In the genomic region with DNA sequence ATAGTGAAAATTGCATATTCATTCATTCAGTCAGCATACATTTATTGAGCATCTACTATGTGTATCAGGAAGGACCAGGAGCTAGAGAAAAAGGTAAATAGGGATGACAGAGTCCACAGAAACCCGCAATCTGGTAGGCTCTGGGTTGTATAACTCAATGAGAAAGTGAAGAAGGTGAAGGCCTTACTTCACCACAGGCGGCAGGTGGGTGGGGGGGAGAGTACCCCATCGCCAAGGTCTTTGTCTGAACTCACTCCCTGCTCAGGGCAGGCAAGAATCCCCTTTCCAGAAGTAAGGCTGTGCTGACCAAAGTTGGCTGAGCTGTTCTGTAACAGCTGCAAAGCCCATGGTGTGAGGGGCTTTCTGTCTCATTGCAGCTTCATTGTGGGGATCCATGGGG, we compare ENCODE assay signal across 17 cellular contexts.
DNase-seq lines count a peak whose midpoint lies in the region; ATAC-seq and TF ChIP-seq lines count a peak whose summit lies in the region.
"Had no signal": no experiment of that assay in that cellular context is flagged by ENCODE, and none has a peak within 500 bp of the region (broad histone marks: within the 10 kb centered on the region; RNA-seq: fewer than 3 reads in every experiment).

No MANE protein-coding gene starts in this region.

- TF ChIP-seq CTCF in Caco-2 (IDR thresholded peaks at IDR 0.05; ENCODE audit: insufficient read depth in 1 of 2, low read depth in 1 of 2, low read length in 1 of 2, severe bottlenecking in 1 of 2, unreplicated experiment in 1 of 2) (no peak), WTC11 (IDR thresholded peaks at IDR 0.05) (no peak), esophagus muscularis mucosa (IDR thresholded peaks at IDR 0.05) (no peak), osteocyte (IDR thresholded peaks at IDR 0.05) (no peak)

- H3K27ac ChIP-seq in esophagus muscularis mucosa (replicated peaks in 1 of 4): no peak overlapping the region
- H3K27ac ChIP-seq: BLaER1 treated with 17β-estradiol and CSF1 and Interleukin-3, amounts not matched to agents 10 nM and 100 nM had no signal

- no TSS peak for BruUV-seq in Caco-2 (replicated peaks; lab: Mats Ljungman, UMichigan)

- H3K9me3 Mint-ChIP-seq in Caco-2 (ENCODE audit: unreplicated experiment) (peaks cover 34% of the 10 kb centered on the region), WTC11 (peaks cover 37% of the 10 kb centered on the region), osteocyte (ENCODE audit: unreplicated experiment) (peaks cover 9% of the 10 kb centered on the region)
- H3K9me3 Mint-ChIP-seq: CD4-positive, CD25-positive, alpha-beta regulatory T cell had no signal

- no peak overlapping the region for H3K4me3 Mint-ChIP-seq in Caco-2 (ENCODE audit: unreplicated experiment)
- no peak overlapping the region for H3K4me3 Mint-ChIP-seq in WTC11
- H3K4me3 Mint-ChIP-seq in osteocyte (ENCODE audit: unreplicated experiment): no peak overlapping the region
- H3K4me3 Mint-ChIP-seq: CD4-positive, CD25-positive, alpha-beta regulatory T cell; GM23338; H9 had no signal

- 98% methylated on average over 3 of the region's 3 CpGs for WGBS in esophagus muscularis mucosa

- TF ChIP-seq EP300 in esophagus muscularis mucosa (IDR thresholded peaks at IDR 0.05): no peak

- intact Hi-C loops in Caco-2 (cut with micrococcal nuclease; ENCODE audit: unreplicated experiment): no loop called here
- intact Hi-C loops in esophagus muscularis mucosa (cut with DNase I): no loop called here

- H3K27ac Mint-ChIP-seq in Caco-2 (ENCODE audit: unreplicated experiment) (peak overlapping the region; percentile 69), WTC11 (peak overlapping the region; percentile 78), osteocyte (ENCODE audit: unreplicated experiment) (no peak overlapping the region)
- H3K27ac Mint-ChIP-seq: CD4-positive, CD25-positive, alpha-beta regulatory T cell; GM23338; H9 had no signal

- ATAC-seq in WTC11 (no peak), GM18858 (IDR thresholded peaks at IDR 0.05; ENCODE audit: unreplicated experiment) (no peak), HG02973 (IDR thresholded peaks at IDR 0.05; ENCODE audit: unreplicated experiment) (no peak), HG02763 (IDR thresholded peaks at IDR 0.05; ENCODE audit: unreplicated experiment) (no peak)
- ATAC-seq: GM12878, GM23338 had no signal

- TF ChIP-seq POLR2A in esophagus muscularis mucosa (IDR thresholded peaks at IDR 0.05; ENCODE audit: low read depth): no peak

- H3K4me1 Mint-ChIP-seq in Caco-2 (ENCODE audit: low read depth, unreplicated experiment) (peaks cover 53% of the 10 kb centered on the region), WTC11 (peaks cover 32% of the 10 kb centered on the region), osteocyte (ENCODE audit: unreplicated experiment) (peaks cover 12% of the 10 kb centered on the region)
- H3K4me1 Mint-ChIP-seq: CD4-positive, CD25-positive, alpha-beta regulatory T cell had no signal

- DNase-seq in Caco-2: peak in 1 of 2 experiments; percentile 22
- DNase-seq in WTC11 (ENCODE audit: low spot score): no peak
- DNase-seq in esophagus muscularis mucosa (ENCODE audit: extremely low spot score): peak; percentile 77
- DNase-seq in osteocyte (ENCODE audit: extremely low spot score, unreplicated experiment): peak; percentile 46
- DNase-seq: 8988T; Calu3; CD4-positive, CD25-positive, alpha-beta regulatory T cell; DMS79; H9; IMR-90; KBM-7 had no signal

- POLR2A ChIA-PET in Caco-2 (lab: Charles Lee) (no interaction called here), WTC11 (lab: Charles Lee) (no interaction called here)

- peaks cover 27% of the 10 kb centered on the region for H3K36me3 Mint-ChIP-seq in Caco-2 (ENCODE audit: insufficient read depth, unreplicated experiment)
- peaks cover 14% of the 10 kb centered on the region; the same call in 1 of the 2 replicates for H3K36me3 Mint-ChIP-seq in WTC11
- H3K36me3 Mint-ChIP-seq in osteocyte (ENCODE audit: unreplicated experiment): no peaks in the 10 kb centered on the region

- H3K9me3 ChIP-seq in Caco-2 (peaks cover 19% of the 10 kb centered on the region), esophagus muscularis mucosa (no peaks in the 10 kb centered on the region)

- H3K27me3 Mint-ChIP-seq in Caco-2 (ENCODE audit: insufficient read depth, unreplicated experiment) (no peaks in the 10 kb centered on the region), WTC11 (ENCODE audit: low read depth) (peaks cover 30% of the 10 kb centered on the region), osteocyte (ENCODE audit: unreplicated experiment) (no peaks in the 10 kb centered on the region)

- H3K4me3 ChIP-seq in Caco-2 (ENCODE audit: low read depth, low read length): no peak overlapping the region
- H3K4me3 ChIP-seq in esophagus muscularis mucosa: no peak overlapping the region
- H3K4me3 ChIP-seq: BLaER1 treated with 17β-estradiol and CSF1 and Interleukin-3, amounts not matched to agents 10 nM and 100 nM; GM12878; GM23338 had no signal

- H3K4me1 ChIP-seq in Caco-2 (peaks cover 39% of the 10 kb centered on the region), esophagus muscularis mucosa (peaks cover 2 to 6% (median 4%) of the 10 kb centered on the region in 4 donors)

- no peaks in the 10 kb centered on the region for H3K36me3 ChIP-seq in Caco-2 (ENCODE audit: control insufficient read depth, insufficient read depth, low read length)
- H3K36me3 ChIP-seq in esophagus muscularis mucosa: no peaks in the 10 kb centered on the region
- H3K36me3 ChIP-seq: BLaER1 treated with 17β-estradiol and CSF1 and Interleukin-3, amounts not matched to agents 10 nM and 100 nM had no signal

- H3K27me3 ChIP-seq in Caco-2 (replicated peaks; ENCODE audit: control insufficient read depth, insufficient read depth, low read length) (no peaks in the 10 kb centered on the region), esophagus muscularis mucosa (peaks cover 0 to 26% (median 0%) of the 10 kb centered on the region in 4 donors)
- H3K27me3 ChIP-seq: BLaER1 treated with 17β-estradiol and CSF1 and Interleukin-3, amounts not matched to agents 10 nM and 100 nM had no signal

- CTCF ChIA-PET in Caco-2 (lab: Charles Lee) (no interaction called here), WTC11 (lab: Charles Lee) (no interaction called here)

TF ChIP-seq in WTC11, 78 proteins besides CTCF, POLR2A, EP300 and RAD21 (continues in another document):
- TF ChIP-seq MXD4 (CRISPR knock-in tag; IDR thresholded peaks at IDR 0.05; ENCODE audit: borderline replicate concordance) (no peak), NR2C2 (CRISPR knock-in tag; IDR thresholded peaks at IDR 0.05) (no peak), SP1 (CRISPR knock-in tag; conservative IDR thresholded peaks at IDR 0.05) (no peak), GABPB1 (CRISPR knock-in tag; IDR thresholded peaks at IDR 0.05) (no peak), NFE2L1 (CRISPR knock-in tag; IDR thresholded peaks at IDR 0.05) (no peak)
- TF ChIP-seq, protein P1, sequence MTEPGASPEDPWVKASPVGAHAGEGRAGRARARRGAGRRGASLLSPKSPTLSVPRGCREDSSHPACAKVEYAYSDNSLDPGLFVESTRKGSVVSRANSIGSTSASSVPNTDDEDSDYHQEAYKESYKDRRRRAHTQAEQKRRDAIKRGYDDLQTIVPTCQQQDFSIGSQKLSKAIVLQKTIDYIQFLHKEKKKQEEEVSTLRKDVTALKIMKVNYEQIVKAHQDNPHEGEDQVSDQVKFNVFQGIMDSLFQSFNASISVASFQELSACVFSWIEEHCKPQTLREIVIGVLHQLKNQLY (CRISPR knock-in tag; IDR thresholded peaks at IDR 0.05): no peak
- TF ChIP-seq, protein P2, sequence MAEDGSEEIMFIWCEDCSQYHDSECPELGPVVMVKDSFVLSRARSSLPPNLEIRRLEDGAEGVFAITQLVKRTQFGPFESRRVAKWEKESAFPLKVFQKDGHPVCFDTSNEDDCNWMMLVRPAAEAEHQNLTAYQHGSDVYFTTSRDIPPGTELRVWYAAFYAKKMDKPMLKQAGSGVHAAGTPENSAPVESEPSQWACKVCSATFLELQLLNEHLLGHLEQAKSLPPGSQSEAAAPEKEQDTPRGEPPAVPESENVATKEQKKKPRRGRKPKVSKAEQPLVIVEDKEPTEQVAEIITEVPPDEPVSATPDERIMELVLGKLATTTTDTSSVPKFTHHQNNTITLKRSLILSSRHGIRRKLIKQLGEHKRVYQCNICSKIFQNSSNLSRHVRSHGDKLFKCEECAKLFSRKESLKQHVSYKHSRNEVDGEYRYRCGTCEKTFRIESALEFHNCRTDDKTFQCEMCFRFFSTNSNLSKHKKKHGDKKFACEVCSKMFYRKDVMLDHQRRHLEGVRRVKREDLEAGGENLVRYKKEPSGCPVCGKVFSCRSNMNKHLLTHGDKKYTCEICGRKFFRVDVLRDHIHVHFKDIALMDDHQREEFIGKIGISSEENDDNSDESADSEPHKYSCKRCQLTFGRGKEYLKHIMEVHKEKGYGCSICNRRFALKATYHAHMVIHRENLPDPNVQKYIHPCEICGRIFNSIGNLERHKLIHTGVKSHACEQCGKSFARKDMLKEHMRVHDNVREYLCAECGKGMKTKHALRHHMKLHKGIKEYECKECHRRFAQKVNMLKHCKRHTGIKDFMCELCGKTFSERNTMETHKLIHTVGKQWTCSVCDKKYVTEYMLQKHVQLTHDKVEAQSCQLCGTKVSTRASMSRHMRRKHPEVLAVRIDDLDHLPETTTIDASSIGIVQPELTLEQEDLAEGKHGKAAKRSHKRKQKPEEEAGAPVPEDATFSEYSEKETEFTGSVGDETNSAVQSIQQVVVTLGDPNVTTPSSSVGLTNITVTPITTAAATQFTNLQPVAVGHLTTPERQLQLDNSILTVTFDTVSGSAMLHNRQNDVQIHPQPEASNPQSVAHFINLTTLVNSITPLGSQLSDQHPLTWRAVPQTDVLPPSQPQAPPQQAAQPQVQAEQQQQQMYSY (CRISPR knock-in tag; IDR thresholded peaks at IDR 0.05): no peak
- TF ChIP-seq, protein P3, sequence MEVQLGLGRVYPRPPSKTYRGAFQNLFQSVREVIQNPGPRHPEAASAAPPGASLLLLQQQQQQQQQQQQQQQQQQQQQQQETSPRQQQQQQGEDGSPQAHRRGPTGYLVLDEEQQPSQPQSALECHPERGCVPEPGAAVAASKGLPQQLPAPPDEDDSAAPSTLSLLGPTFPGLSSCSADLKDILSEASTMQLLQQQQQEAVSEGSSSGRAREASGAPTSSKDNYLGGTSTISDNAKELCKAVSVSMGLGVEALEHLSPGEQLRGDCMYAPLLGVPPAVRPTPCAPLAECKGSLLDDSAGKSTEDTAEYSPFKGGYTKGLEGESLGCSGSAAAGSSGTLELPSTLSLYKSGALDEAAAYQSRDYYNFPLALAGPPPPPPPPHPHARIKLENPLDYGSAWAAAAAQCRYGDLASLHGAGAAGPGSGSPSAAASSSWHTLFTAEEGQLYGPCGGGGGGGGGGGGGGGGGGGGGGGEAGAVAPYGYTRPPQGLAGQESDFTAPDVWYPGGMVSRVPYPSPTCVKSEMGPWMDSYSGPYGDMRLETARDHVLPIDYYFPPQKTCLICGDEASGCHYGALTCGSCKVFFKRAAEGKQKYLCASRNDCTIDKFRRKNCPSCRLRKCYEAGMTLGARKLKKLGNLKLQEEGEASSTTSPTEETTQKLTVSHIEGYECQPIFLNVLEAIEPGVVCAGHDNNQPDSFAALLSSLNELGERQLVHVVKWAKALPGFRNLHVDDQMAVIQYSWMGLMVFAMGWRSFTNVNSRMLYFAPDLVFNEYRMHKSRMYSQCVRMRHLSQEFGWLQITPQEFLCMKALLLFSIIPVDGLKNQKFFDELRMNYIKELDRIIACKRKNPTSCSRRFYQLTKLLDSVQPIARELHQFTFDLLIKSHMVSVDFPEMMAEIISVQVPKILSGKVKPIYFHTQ (CRISPR knock-in tag; IDR thresholded peaks at IDR 0.05): no peak
